In the genomic region with DNA sequence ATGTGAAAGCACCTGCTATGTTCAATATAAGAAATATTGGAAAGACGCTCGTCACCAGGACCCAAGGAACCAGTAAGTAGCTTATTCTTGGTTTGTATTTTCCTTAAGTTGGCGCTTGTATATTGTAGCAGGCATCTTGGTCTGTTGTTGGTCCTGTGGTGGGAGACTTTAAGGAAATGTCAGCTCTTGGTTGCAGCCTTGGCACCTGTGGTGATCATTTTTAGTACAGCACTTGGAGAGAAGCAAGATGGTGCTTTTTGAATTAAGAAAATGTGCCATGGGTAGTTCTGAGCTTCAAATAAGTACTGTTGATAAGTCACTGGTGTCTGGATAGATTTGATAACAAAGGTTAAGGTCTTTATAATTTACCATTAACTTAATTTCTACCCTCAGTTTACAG, we compare ENCODE assay signal across 8 cellular contexts. TPM values are rescaled to one million over a fixed set of nuclear protein-coding genes. Genes with fewer than 3 reads are reported as not detected.
DNase-seq lines count a peak whose midpoint lies in the region; ATAC-seq, FAIRE-seq and TF ChIP-seq lines count a peak whose summit lies in the region.

No MANE protein-coding gene starts in this region.

- no peak for ATAC-seq in aorta (ENCODE audit: low FRiP score)

- peaks cover 48% of the 10 kb centered on the region for H3K36me3 ChIP-seq in right atrium auricular region
- peaks cover 7% of the 10 kb centered on the region for H3K36me3 ChIP-seq in breast epithelium
- peaks cover 58% of the 10 kb centered on the region for H3K36me3 ChIP-seq in mesodermal cell (ENCODE audit: control insufficient read depth, insufficient read depth, low read length)
- peaks cover 0 to 2% of the 10 kb centered on the region in 2 donors for H3K36me3 ChIP-seq in aorta (ENCODE audit: control insufficient read depth in 1 of 2, insufficient read depth in 2 of 2, low read length in 1 of 2)

- peaks cover 0 to 21% of the 10 kb centered on the region in 2 donors for H3K4me1 ChIP-seq in right atrium auricular region
- peaks cover 0 to 11% of the 10 kb centered on the region in 2 donors for H3K4me1 ChIP-seq in breast epithelium
- no peaks in the 10 kb centered on the region for H3K4me1 ChIP-seq in mesodermal cell (ENCODE audit: control insufficient read depth, insufficient read depth, low read length, poor library complexity, severe bottlenecking)
- H3K4me1 ChIP-seq in aorta (ENCODE audit: control insufficient read depth in 1 of 2, insufficient read depth in 2 of 2, low read length in 2 of 2) = no peaks in the 10 kb centered on the region

- no peaks in the 10 kb centered on the region for H3K27me3 ChIP-seq in right atrium auricular region
- no peaks in the 10 kb centered on the region for H3K27me3 ChIP-seq in breast epithelium
- H3K27me3 ChIP-seq in aorta (ENCODE audit: control insufficient read depth in 1 of 2, insufficient read depth in 2 of 2, low read length in 1 of 2) = no peaks in the 10 kb centered on the region

- WGBS in mesodermal cell (ENCODE audit: insufficient coverage in 2 of 2), 2 experiments = 26 to 38% methylated on average over 1 to 3 of the region's 3 CpGs
- WGBS in aorta, 2 donors = 15 to 20% methylated on average over 3 of the region's 3 CpGs

- TF ChIP-seq POLR2A in breast epithelium (IDR thresholded peaks at IDR 0.05) = no peak

- no peak for DNase-seq in right atrium auricular region (ENCODE audit: low spot score)
- DNase-seq in cardiac septum (ENCODE audit: low spot score) = no peak
- no peak for DNase-seq in breast epithelium (ENCODE audit: low spot score in 2 of 2)
- no peak for DNase-seq in aorta
- no peak for DNase-seq in NCI-H526 treated with DMSO at 0.1 percent for 48 hours (lab: John Stamatoyannopoulos, UW)
- no peak for DNase-seq in ecto neural progenitor cell (ENCODE audit: low spot score)
- DNase-seq in frontal cortex (ENCODE audit: low spot score in 2 of 2) = no peak

- H3K9me3 ChIP-seq in right atrium auricular region = no peaks in the 10 kb centered on the region
- no peaks in the 10 kb centered on the region for H3K9me3 ChIP-seq in breast epithelium
- H3K9me3 ChIP-seq in mesodermal cell (ENCODE audit: control insufficient read depth, low read length) = no peaks in the 10 kb centered on the region
- no peaks in the 10 kb centered on the region for H3K9me3 ChIP-seq in aorta (ENCODE audit: control insufficient read depth, low read length)

- H3K27ac ChIP-seq in right atrium auricular region (peak overlapping the region; percentile 88 to 91), breast epithelium (peak overlapping the region; percentile 97 to 99), mesodermal cell (ENCODE audit: low read depth, low read length, severe bottlenecking) (no peak overlapping the region), aorta (ENCODE audit: low read depth in 1 of 2, low read length in 2 of 2) (no peak overlapping the region)

- no peak for FAIRE-seq in frontal cortex (lab: Jason Lieb, UNC)

- TF ChIP-seq CTCF in right atrium auricular region (IDR thresholded peaks at IDR 0.05) (no peak), breast epithelium (IDR thresholded peaks at IDR 0.05) (no peak)

- H3K4me3 ChIP-seq in right atrium auricular region = peak overlapping the region; percentile 76 to 90
- H3K4me3 ChIP-seq in breast epithelium = peak overlapping the region; percentile 82 to 88 (median 84)
- H3K4me3 ChIP-seq in mesodermal cell (ENCODE audit: extremely low read depth, insufficient read depth, low read length, poor library complexity, severe bottlenecking) = peak overlapping the region; percentile 99
- H3K4me3 ChIP-seq in aorta (ENCODE audit: low read length in 2 of 2) = peak overlapping the region; percentile 66 to 86

- intact Hi-C loops in cardiac septum (cut with DNase I) (no loop called here), breast epithelium (cut with DNase I; ENCODE audit: low total_unique reads) (no loop called here), aorta (cut with DNase I) (no loop called here)

RNA-seq across cellular contexts. Expression of gene RPS3A, which starts 1.1 kb away (rescaled TPM):
- total RNA-seq in right atrium auricular region (1,000 to 10,000 TPM; 1,734 to 2,285 TPM), cardiac septum (807 TPM), breast epithelium (1,000 to 10,000 TPM; 3,228 to 5,074 (median 4,710) TPM), aorta (1,000 to 10,000 TPM; 1,314 to 1,517 TPM), frontal cortex (4,290 TPM)
- polyA plus RNA-seq in mesodermal cell (2013, experiment 1 of 2) = 3,322 TPM
- polyA plus RNA-seq in mesodermal cell (2013, experiment 2 of 2) = 3,472 TPM
- 1,000 to 10,000 TPM; 2,823 to 9,539 TPM for polyA plus RNA-seq in aorta

Comparison
In these comparisons a context has a peak if more than half of its experiments do, and no peak if none do; other contexts are left out.
1. H3K27ac ChIP-seq: peak in right atrium auricular region (2 of 2) and breast epithelium (2 of 2); none in mesodermal cell (single experiment) and aorta (0 of 2).
2. Peak in every context shown above with its lines, with median percentiles within 50 percentile points of each other: H3K4me3 ChIP-seq.